Comparison of ENCODE assay signal across 22 cellular contexts in the genomic region with DNA sequence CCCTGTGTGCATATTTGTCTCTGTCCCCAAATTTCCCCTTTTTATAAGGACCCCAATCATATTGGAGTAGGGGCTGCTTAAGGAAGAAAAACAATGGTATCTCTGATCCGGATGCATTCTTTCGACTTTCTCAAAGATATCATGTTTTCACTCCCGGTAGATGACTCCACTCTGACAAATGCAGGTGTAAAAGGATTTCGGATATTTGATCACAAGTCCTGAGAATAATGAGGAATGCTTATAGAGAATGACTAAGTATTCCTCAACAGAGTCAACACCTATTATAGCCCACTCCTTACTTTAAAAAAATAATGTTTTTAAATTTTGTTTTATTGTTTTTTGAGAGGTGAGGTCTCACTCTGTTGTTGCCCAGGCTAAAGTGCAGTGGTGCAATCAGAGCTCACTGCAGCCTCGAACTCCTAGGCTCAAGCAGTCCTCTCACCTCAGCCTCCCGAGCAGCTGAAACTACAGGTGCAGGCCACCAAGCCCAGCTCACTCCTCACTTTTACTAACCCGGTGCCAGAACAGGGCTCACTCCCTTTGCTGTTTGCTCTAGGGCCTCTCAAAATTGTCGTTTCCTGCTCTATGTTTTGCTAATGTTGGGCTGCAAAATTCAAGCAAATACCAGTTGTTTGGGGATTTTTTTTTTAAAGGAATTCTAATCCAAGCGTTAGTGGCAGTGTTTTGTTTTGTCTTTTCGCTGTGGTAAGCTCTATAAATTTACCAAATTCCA.
"Had no signal": no experiment of that assay in that cellular context is flagged by ENCODE, and none has a peak within 500 bp of the region (broad histone marks: within the 10 kb centered on the region; RNA-seq: fewer than 3 reads in every experiment).

No MANE protein-coding gene starts in this region.

- H3K9me3 Mint-ChIP-seq: activated naive CD4-positive, alpha-beta T cell treated with anti-CD3 and anti-CD28 coated beads, Interleukin-2, amount 50 U/mL, for 72 hours; activated T-cell treated with anti-CD3 and anti-CD28 coated beads, Interleukin-2, amount 50 U/mL, for 72 hours; endodermal cell; stimulated activated naive B cell treated with anti-CD40 and anti-IgM and Interleukin-4, amounts not matched to agents 10 μg/mL and 1 μg/mL and 100 μg/mL, for 72 hours had no signal

- ATAC-seq: activated naive CD4-positive, alpha-beta T cell treated with anti-CD3 and anti-CD28 coated beads, Interleukin-2, amount 50 U/mL, for 72 hours; activated T-cell treated with anti-CD3 and anti-CD28 coated beads, Interleukin-2, amount 50 U/mL, for 72 hours; left lung; mucosa of descending colon; stimulated activated naive B cell treated with anti-CD40 and anti-IgM and Interleukin-4, amounts not matched to agents 10 μg/mL and 1 μg/mL and 100 μg/mL, for 72 hours had no signal

- DNase-seq: activated CD4-positive, alpha-beta T cell treated with anti-CD3 and anti-CD28 coated beads, Interleukin-2, amount 50 U/mL, for 4 hours; activated gamma-delta T cell; activated T-cell treated with anti-CD3 and anti-CD28 coated beads, Interleukin-2, amount 50 U/mL, for 72 hours; adrenal gland; dorsolateral prefrontal cortex; endodermal cell; erythroblast; hypothalamus; left lung; mammary epithelial cell; mucosa of descending colon; naive B cell; posterior cingulate gyrus; retina; spleen; stimulated activated naive B cell treated with anti-CD40 and anti-IgM and Interleukin-4, amounts not matched to agents 10 μg/mL and 1 μg/mL and 100 μg/mL, for 72 hours; T-helper 2 cell; WERI-Rb-1 had no signal

- H3K4me3 ChIP-seq: adrenal gland, cardiac muscle cell, dorsolateral prefrontal cortex, left lung, mucosa of descending colon, spleen, thoracic aorta had no signal

- H3K36me3 Mint-ChIP-seq: activated naive CD4-positive, alpha-beta T cell treated with anti-CD3 and anti-CD28 coated beads, Interleukin-2, amount 50 U/mL, for 72 hours; naive B cell; stimulated activated naive B cell treated with anti-CD40 and anti-IgM and Interleukin-4, amounts not matched to agents 10 μg/mL and 1 μg/mL and 100 μg/mL, for 72 hours had no signal

- H3K4me3 Mint-ChIP-seq: activated T-cell treated with anti-CD3 and anti-CD28 coated beads, Interleukin-2, amount 50 U/mL, for 72 hours; endodermal cell; naive B cell; stimulated activated naive B cell treated with anti-CD40 and anti-IgM and Interleukin-4, amounts not matched to agents 10 μg/mL and 1 μg/mL and 100 μg/mL, for 72 hours had no signal

- H3K27me3 ChIP-seq: adrenal gland, cardiac muscle cell, left lung, neutrophil, spleen had no signal

- H3K27ac ChIP-seq: adrenal gland, cardiac muscle cell, dorsolateral prefrontal cortex, neutrophil, spleen, WERI-Rb-1 had no signal

- H3K4me1 Mint-ChIP-seq: endodermal cell; naive B cell; stimulated activated naive B cell treated with anti-CD40 and anti-IgM and Interleukin-4, amounts not matched to agents 10 μg/mL and 1 μg/mL and 100 μg/mL, for 72 hours had no signal

- H3K9me3 ChIP-seq: adrenal gland, left lung, mucosa of descending colon, neutrophil, spleen, thoracic aorta had no signal

- H3K27ac Mint-ChIP-seq: activated naive CD4-positive, alpha-beta T cell treated with anti-CD3 and anti-CD28 coated beads, Interleukin-2, amount 50 U/mL, for 72 hours; activated T-cell treated with anti-CD3 and anti-CD28 coated beads, Interleukin-2, amount 50 U/mL, for 72 hours; endodermal cell; naive B cell; stimulated activated naive B cell treated with anti-CD40 and anti-IgM and Interleukin-4, amounts not matched to agents 10 μg/mL and 1 μg/mL and 100 μg/mL, for 72 hours had no signal

- H3K36me3 ChIP-seq: adrenal gland, cardiac muscle cell, left lung, neutrophil, spleen, thoracic aorta, WERI-Rb-1 had no signal

- H3K4me1 ChIP-seq: adrenal gland, spleen had no signal
